ENCODE assay signal across 9 cellular contexts in the genomic region with DNA sequence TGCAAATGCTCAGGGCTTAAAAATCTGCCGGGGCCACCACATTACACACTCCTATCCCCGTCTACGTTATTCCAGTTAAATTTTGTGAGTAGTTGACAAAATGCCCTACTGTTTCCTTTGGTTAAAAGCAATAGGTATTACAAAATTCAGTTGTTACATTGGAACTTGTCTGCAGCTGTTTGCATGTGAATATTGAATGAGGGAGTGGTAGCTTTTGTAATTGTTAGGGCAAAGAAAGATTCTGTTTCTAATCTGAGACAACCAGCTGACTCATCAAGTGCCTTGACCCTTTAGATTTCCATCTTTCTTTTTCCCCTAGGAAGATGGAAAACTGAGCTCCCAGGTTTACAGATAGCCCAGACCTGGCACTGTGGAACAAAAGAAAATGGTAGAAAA. TPM values are rescaled to one million over a fixed set of nuclear protein-coding genes. Genes with fewer than 3 reads are reported as not detected.
DNase-seq lines count a peak whose midpoint lies in the region; ATAC-seq, FAIRE-seq and TF ChIP-seq lines count a peak whose summit lies in the region.
"Had no signal": no experiment of that assay in that cellular context is flagged by ENCODE, and none has a peak within 500 bp of the region (broad histone marks: within the 10 kb centered on the region; RNA-seq: fewer than 3 reads in every experiment).

No MANE protein-coding gene starts in this region.

- H4K20me1 ChIP-seq in PC-9 (ENCODE audit: insufficient read depth): peaks cover 34% of the 10 kb centered on the region

- in situ Hi-C loops in gastrocnemius medialis (cut with MboI; ENCODE audit: low sequenced_read_pairs in 4 of 4): loop anchor here in 2 of 4 donors (25.0 kb wide), 2 partner anchors 100 to 325 kb away; a partner anchor contains a TSS

- peak overlapping the region; percentile 52 for H3K27ac ChIP-seq in PC-9
- peak overlapping the region in 3 of 4 donors; percentile 18 to 48 (median 32) for H3K27ac ChIP-seq in gastrocnemius medialis
- H3K27ac ChIP-seq: right lobe of liver had no signal

- H3K79me2 ChIP-seq in PC-9 (ENCODE audit: low read depth): peaks cover 66% of the 10 kb centered on the region

- H3K9me3 ChIP-seq in PC-9 (ENCODE audit: insufficient read depth, low read depth): no peaks in the 10 kb centered on the region
- no peaks in the 10 kb centered on the region for H3K9me3 ChIP-seq in gastrocnemius medialis
- H3K9me3 ChIP-seq: right lobe of liver had no signal

- TF ChIP-seq POLR2A in gastrocnemius medialis (IDR thresholded peaks at IDR 0.05): no peak
- TF ChIP-seq POLR2A in GM12891 (IDR thresholded peaks at IDR 0.05; ENCODE audit: low read depth, low read length): no peak
- TF ChIP-seq POLR2A in lower leg skin (IDR thresholded peaks at IDR 0.05): no peak

- peak; percentile 52 for DNase-seq in GM03348 (ENCODE audit: low spot score)
- DNase-seq in PC-9: peak in 1 of 2 experiments; percentile 41
- DNase-seq in fibroblast of gingiva (ENCODE audit: low read depth): peak; percentile 76
- DNase-seq in gastrocnemius medialis: no peak
- no peak for DNase-seq in GM12891 (ENCODE audit: insufficient read length, low spot score)
- no peak for DNase-seq in lower leg skin (ENCODE audit: low spot score in 2 of 2)

- BruUV-seq in PC-9 (replicated peaks; lab: Mats Ljungman, UMichigan): no TSS peak

- no peak overlapping the region for H2AFZ ChIP-seq in PC-9

- H3K4me1 ChIP-seq in PC-9 (replicated peaks; ENCODE audit: insufficient read depth) (peaks cover 47% of the 10 kb centered on the region), gastrocnemius medialis (peaks cover 56 to 57% of the 10 kb centered on the region in 2 donors)

- H3K27me3 ChIP-seq in PC-9 (ENCODE audit: insufficient read depth, low read depth): no peaks in the 10 kb centered on the region
- H3K27me3 ChIP-seq in gastrocnemius medialis: no peaks in the 10 kb centered on the region
- H3K27me3 ChIP-seq: right lobe of liver had no signal

- no peak overlapping the region for H3K4me3 ChIP-seq in PC-9
- H3K4me3 ChIP-seq in gastrocnemius medialis: no peak overlapping the region
- no peak overlapping the region for H3K4me3 ChIP-seq in lower leg skin (ENCODE audit: low read depth, poor library complexity, severe bottlenecking)
- H3K4me3 ChIP-seq: right lobe of liver had no signal

- POLR2A ChIA-PET in PC-9 (lab: Charles Lee; ENCODE audit: unreplicated experiment): interaction anchor here (0.6 to 0.9 kb wide), 3 partner anchors 55 to 159 kb away, joined by 3 to 4 read pairs (median 4); no protein-coding TSS in a partner anchor

- peaks cover 20% of the 10 kb centered on the region for H3F3A ChIP-seq in PC-9 (ENCODE audit: insufficient read depth, low read depth)

- H3K36me3 ChIP-seq in PC-9 (ENCODE audit: low read depth): 0 out of 2 replicates have a peak, but pooled peaks cover 6% of the 10 kb centered on the region
- peaks cover 0 to 19% of the 10 kb centered on the region in 2 donors for H3K36me3 ChIP-seq in gastrocnemius medialis

- FAIRE-seq in GM12891 (lab: Jason Lieb, UNC): no peak

- CTCF ChIA-PET in PC-9 (lab: Charles Lee): interaction anchor here (0.5 to 1.3 kb wide), 2 partner anchors 96 to 530 kb away, joined by 3 to 17 read pairs; a partner anchor contains a TSS

- intact Hi-C loops in PC-9 (cut with micrococcal nuclease; ENCODE audit: unreplicated experiment) (loop anchor here (1.0 to 5.0 kb wide), 6 partner anchors 33 to 329 kb away; a partner anchor contains a TSS), gastrocnemius medialis (cut with DNase I; ENCODE audit: low total_unique reads) (loop anchor here (1.0 to 2.0 kb wide), 3 partner anchors 30 to 145 kb away; a partner anchor contains a TSS), lower leg skin (cut with DNase I; ENCODE audit: low total_unique reads) (no loop called here)

- 15 to 18% methylated on average over 3 of the region's 3 CpGs for WGBS in lower leg skin, 2 donors

- no peak for TF ChIP-seq CTCF in PC-9 (conservative IDR thresholded peaks at IDR 0.05)
- no peak for TF ChIP-seq CTCF in gastrocnemius medialis (IDR thresholded peaks at IDR 0.05 in 4 of 5, conservative IDR thresholded peaks at IDR 0.05 in 1 of 5)
- TF ChIP-seq CTCF in lower leg skin (IDR thresholded peaks at IDR 0.05): no peak

- ATAC-seq in gastrocnemius medialis: no peak
- ATAC-seq in GM19328 (IDR thresholded peaks at IDR 0.05; ENCODE audit: unreplicated experiment): no peak
- ATAC-seq in GM18498 (IDR thresholded peaks at IDR 0.05; ENCODE audit: unreplicated experiment): no peak

- H3K4me2 ChIP-seq in PC-9: peak overlapping the region; percentile 43

- H3K9me2 ChIP-seq in PC-9 (ENCODE audit: insufficient read depth): no peaks in the 10 kb centered on the region

TF ChIP-seq in GM12891, 5 proteins besides CTCF, POLR2A, EP300 and RAD21:
- no peak for TF ChIP-seq SPI1 (IDR thresholded peaks at IDR 0.05; ENCODE audit: low read depth, low read length)
- no peak for TF ChIP-seq PAX5 (IDR thresholded peaks at IDR 0.05; ENCODE audit: insufficient read depth, low read length, severe bottlenecking)
- no peak for TF ChIP-seq TAF1 (IDR thresholded peaks at IDR 0.05; ENCODE audit: low read depth, low read length)
- no peak for TF ChIP-seq POLR2AphosphoS5 (IDR thresholded peaks at IDR 0.05; ENCODE audit: low read depth, low read length)
- TF ChIP-seq POU2F2 (IDR thresholded peaks at IDR 0.05; ENCODE audit: low read depth, low read length): no peak

RNA-seq across cellular contexts. Expression of a gene that starts 30.2 kb away (rescaled TPM):
- total RNA-seq in PC-9 (2021): 25.7 and 34.0 TPM in 2 replicates
- 10 to 100 TPM; 14.4 to 16.3 (median 15.1) TPM for total RNA-seq in gastrocnemius medialis
- 7.9 TPM for polyA plus RNA-seq in GM12891 (2012; ENCODE audit: low read depth, missing spikeins)
- total RNA-seq in lower leg skin: 10 to 100 TPM; 25.5 to 46.8 (median 31.5) TPM

RNA-seq across cellular contexts. Expression of a gene that starts 31.0 kb away (rescaled TPM):
- total RNA-seq in PC-9 (2021): 9.7 and 14.4 TPM in 2 replicates
- 10 to 100 TPM in 1 of 4 donors, 1 to 10 TPM in 3; 1.7 to 12.6 (median 5.6) TPM for total RNA-seq in gastrocnemius medialis
- not detected for polyA plus RNA-seq in GM12891 (2012; ENCODE audit: low read depth, missing spikeins)
- 10 to 100 TPM in 2 of 4 donors, 1 to 10 TPM in 2; 3.5 to 14.8 (median 9.6) TPM for total RNA-seq in lower leg skin

RNA-seq across cellular contexts. Expression of a gene that starts 43.9 kb away (rescaled TPM):
- total RNA-seq in PC-9 (2021): 337 and 413 TPM in 2 replicates
- 10 to 100 TPM; 28.3 to 86.0 (median 61.4) TPM for total RNA-seq in gastrocnemius medialis
- 27.7 TPM for polyA plus RNA-seq in GM12891 (2012; ENCODE audit: low read depth, missing spikeins)
- 100 to 1,000 TPM in 2 of 4 donors, 10 to 100 TPM in 2; 86.3 to 113 (median 101) TPM for total RNA-seq in lower leg skin

RNA-seq across cellular contexts. Expression of a gene that starts 57.9 kb away (rescaled TPM):
- total RNA-seq in PC-9 (2021) (715 and 961 TPM in 2 replicates), gastrocnemius medialis (1,000 to 10,000 TPM; 1,080 to 1,340 (median 1,178) TPM), lower leg skin (100 to 1,000 TPM; 263 to 508 (median 298) TPM)
- 108 TPM for polyA plus RNA-seq in GM12891 (2012; ENCODE audit: low read depth, missing spikeins)

Comparison
In these comparisons a context has a peak if more than half of its experiments do, and no peak if none do; other contexts are left out.
1. DNase-seq: peak in GM03348 (single experiment) and fibroblast of gingiva (single experiment); none in gastrocnemius medialis (0 of 2), GM12891 (single experiment) and lower leg skin (0 of 2).